21 cellular contexts compared by ENCODE assay signal in genomic region chr2:166665991-166666940, GRCh38.
DNase-seq lines count a peak whose midpoint lies in the region; ATAC-seq, FAIRE-seq and TF ChIP-seq lines count a peak whose summit lies in the region.
"Had no signal": no experiment of that assay in that cellular context is flagged by ENCODE, and none has a peak within 500 bp of the region (broad histone marks: within the 10 kb centered on the region; RNA-seq: fewer than 3 reads in every experiment).

No MANE protein-coding gene starts in this region.

- H3K4me1 ChIP-seq in PC-3 (ENCODE audit: insufficient read depth, low read length) (peaks cover 5% of the 10 kb centered on the region), fibroblast of lung (ENCODE audit: control insufficient read depth, extremely low read depth, insufficient read depth, low read length) (no peaks in the 10 kb centered on the region), right atrium auricular region (peaks cover 0 to 3% of the 10 kb centered on the region in 2 donors)
- no peaks in the 10 kb centered on the region for H3K4me1 ChIP-seq in naive thymus-derived CD4-positive, alpha-beta T cell (ENCODE audit: control insufficient read depth in 2 of 2, insufficient read depth in 2 of 2, low read length in 2 of 2)

- TF ChIP-seq CTCF in PC-3 (conservative IDR thresholded peaks at IDR 0.05; ENCODE audit: low read depth, low read length) (no peak), fibroblast of lung (conservative IDR thresholded peaks at IDR 0.05 in 1 of 2, IDR thresholded peaks at IDR 0.05 in 1 of 2; ENCODE audit: low read depth in 1 of 2, low read length in 2 of 2) (no peak), retinal pigment epithelial cell (conservative IDR thresholded peaks at IDR 0.05; ENCODE audit: low read depth, low read length) (no peak), right atrium auricular region (IDR thresholded peaks at IDR 0.05) (no peak)

- no peaks in the 10 kb centered on the region for H3K36me3 Mint-ChIP-seq in naive thymus-derived CD4-positive, alpha-beta T cell
- H3K36me3 Mint-ChIP-seq: activated naive CD8-positive, alpha-beta T cell; type B pancreatic cell had no signal

- H3K27me3 Mint-ChIP-seq in naive thymus-derived CD4-positive, alpha-beta T cell = peaks cover 0 to 8% (median 0%) of the 10 kb centered on the region in 5 donors
- H3K27me3 Mint-ChIP-seq: stimulated activated naive CD8-positive, alpha-beta T cell treated with anti-CD3 and anti-CD28 coated beads, Interleukin-15, Interleukin-2, amounts not matched to agents 100 ng/mL and 50 ng/mL, for 24 hours; type B pancreatic cell had no signal

- ATAC-seq in PC-3 = peak; percentile 10; the same call in 1 of the 2 replicates
- ATAC-seq in naive thymus-derived CD4-positive, alpha-beta T cell = no peak
- no peak for ATAC-seq in stimulated activated naive CD8-positive, alpha-beta T cell treated with anti-CD3 and anti-CD28 coated beads, Interleukin-15, Interleukin-2, amounts not matched to agents 100 U/mL and 50 U/mL, for 24 hours
- ATAC-seq: activated T-cell treated with anti-CD3 and anti-CD28 coated beads, Interleukin-2, amount 50 U/mL, for 72 hours; sciatic nerve had no signal

- H3K9ac ChIP-seq in PC-3 (ENCODE audit: low read length) (no peak overlapping the region), fibroblast of lung (ENCODE audit: insufficient read depth, low read length) (no peak overlapping the region)

- no peak overlapping the region for H2AFZ ChIP-seq in PC-3 (ENCODE audit: low read length)
- H2AFZ ChIP-seq in fibroblast of lung (ENCODE audit: low read length) = no peak overlapping the region

- H4K20me1 ChIP-seq in PC-3 (ENCODE audit: low read length) = no peaks in the 10 kb centered on the region
- no peaks in the 10 kb centered on the region for H4K20me1 ChIP-seq in fibroblast of lung (ENCODE audit: control insufficient read depth, extremely low read depth, insufficient read depth, low read length)

- DNase-seq in H54 (ENCODE audit: insufficient read length, low spot score) (no peak), PC-3 (peak; percentile 44), fibroblast of lung (ENCODE audit: low read depth in 2 of 2) (peak; percentile 85 to 94), retinal pigment epithelial cell (ENCODE audit: low read depth) (peak; percentile 98), AG08395 (ENCODE audit: low spot score) (no peak), right atrium auricular region (ENCODE audit: low spot score) (no peak)
- DNase-seq in naive thymus-derived CD4-positive, alpha-beta T cell = no peak
- no peak for DNase-seq in stimulated activated naive CD8-positive, alpha-beta T cell treated with anti-CD3 and anti-CD28 coated beads, Interleukin-15, Interleukin-2, amounts not matched to agents 100 U/mL and 50 U/mL, for 24 hours
- DNase-seq: activated CD4-positive, CD25-positive, alpha-beta regulatory T cell treated with anti-CD3 and anti-CD28 coated beads, Interleukin-2, amount 50 U/mL, for 72 hours; activated CD8-positive, alpha-beta memory T cell treated with anti-CD3 and anti-CD28 coated beads for 24 hours; activated T-cell treated with anti-CD3 and anti-CD28 coated beads, Interleukin-2, amount 50 U/mL, for 72 hours; BE2C; central memory CD4-positive, alpha-beta T cell; GOT3; MM.1S; NCI-H1694 had no signal

- H3K9me3 ChIP-seq in PC-3 (ENCODE audit: low read length) = no peaks in the 10 kb centered on the region
- no peaks in the 10 kb centered on the region for H3K9me3 ChIP-seq in fibroblast of lung (ENCODE audit: control insufficient read depth, insufficient read depth, low read depth, low read length)
- no peaks in the 10 kb centered on the region for H3K9me3 ChIP-seq in naive thymus-derived CD4-positive, alpha-beta T cell (ENCODE audit: control insufficient read depth in 2 of 3, low read length in 3 of 3)
- no peaks in the 10 kb centered on the region for H3K9me3 ChIP-seq in right atrium auricular region
- H3K9me3 ChIP-seq: BE2C had no signal

- H3K27ac Mint-ChIP-seq in naive thymus-derived CD4-positive, alpha-beta T cell = no peak overlapping the region
- H3K27ac Mint-ChIP-seq: activated naive CD8-positive, alpha-beta T cell; activated T-cell treated with anti-CD3 and anti-CD28 coated beads, Interleukin-2, amount 50 U/mL, for 72 hours; stimulated activated naive CD8-positive, alpha-beta T cell treated with anti-CD3 and anti-CD28 coated beads, Interleukin-15, Interleukin-2, amounts not matched to agents 100 ng/mL and 50 ng/mL, for 24 hours; type B pancreatic cell had no signal

- no peaks in the 10 kb centered on the region for H3K9me2 ChIP-seq in PC-3 (replicated peaks; ENCODE audit: low read length)

- H3K4me3 ChIP-seq in PC-3 (ENCODE audit: low read length) = no peak overlapping the region
- H3K4me3 ChIP-seq in fibroblast of lung (replicated peaks in 1 of 4; ENCODE audit: control extremely low read depth in 1 of 4, insufficient read depth in 1 of 4, low read depth in 3 of 4, low read length in 4 of 4) = no peak overlapping the region
- H3K4me3 ChIP-seq in retinal pigment epithelial cell (ENCODE audit: low read length) = no peak overlapping the region
- H3K4me3 ChIP-seq in naive thymus-derived CD4-positive, alpha-beta T cell (ENCODE audit: low read length) = no peak overlapping the region
- no peak overlapping the region for H3K4me3 ChIP-seq in right atrium auricular region

- H3K4me1 Mint-ChIP-seq in naive thymus-derived CD4-positive, alpha-beta T cell = no peaks in the 10 kb centered on the region

- H3K27ac ChIP-seq in PC-3 (ENCODE audit: low read length) (no peak overlapping the region), fibroblast of lung (ENCODE audit: insufficient read depth, low read length) (no peak overlapping the region), right atrium auricular region (no peak overlapping the region)
- H3K27ac ChIP-seq in naive thymus-derived CD4-positive, alpha-beta T cell (ENCODE audit: low read depth, low read length) = no peak overlapping the region

- TF ChIP-seq POLR2A in H54 (IDR thresholded peaks at IDR 0.05; ENCODE audit: low read depth, low read length) = no peak

- H3K27me3 ChIP-seq in PC-3 (ENCODE audit: low read length) (no peaks in the 10 kb centered on the region), fibroblast of lung (ENCODE audit: control insufficient read depth, insufficient read depth, low read length) (no peaks in the 10 kb centered on the region), right atrium auricular region (no peaks in the 10 kb centered on the region)
- H3K27me3 ChIP-seq in naive thymus-derived CD4-positive, alpha-beta T cell (ENCODE audit: control insufficient read depth in 2 of 2, insufficient read depth in 2 of 2, low read length in 2 of 2) = no peaks in the 10 kb centered on the region
- H3K27me3 ChIP-seq: BE2C had no signal

- CTCF ChIA-PET in PC-3 (lab: Charles Lee) = no interaction called here
- CTCF ChIA-PET in naive thymus-derived CD4-positive, alpha-beta T cell (lab: Charles Lee) = no interaction called here

- H3K36me3 ChIP-seq in PC-3 (ENCODE audit: low read depth, low read length) (no peaks in the 10 kb centered on the region), fibroblast of lung (ENCODE audit: control insufficient read depth, insufficient read depth, low read length) (no peaks in the 10 kb centered on the region), right atrium auricular region (no peaks in the 10 kb centered on the region)
- H3K36me3 ChIP-seq in naive thymus-derived CD4-positive, alpha-beta T cell (ENCODE audit: control insufficient read depth in 2 of 3, insufficient read depth in 3 of 3, low read length in 3 of 3) = no peaks in the 10 kb centered on the region
- H3K36me3 ChIP-seq: BE2C had no signal

- intact Hi-C loops in PC-3 (cut with micrococcal nuclease) = no loop called here
- intact Hi-C loops in naive thymus-derived CD4-positive, alpha-beta T cell (cut with micrococcal nuclease) = no loop called here

- H3K79me2 ChIP-seq in PC-3 (ENCODE audit: low read length) = no peaks in the 10 kb centered on the region
- H3K79me2 ChIP-seq in fibroblast of lung (ENCODE audit: control insufficient read depth, insufficient read depth, low read length) = no peaks in the 10 kb centered on the region

- peaks cover 0 to 2% (median 0%) of the 10 kb centered on the region in 11 donors for H3K9me3 Mint-ChIP-seq in naive thymus-derived CD4-positive, alpha-beta T cell
- H3K9me3 Mint-ChIP-seq: activated T-cell treated with anti-CD3 and anti-CD28 coated beads, Interleukin-2, amount 50 U/mL, for 72 hours; type B pancreatic cell had no signal

- H3K4me3 Mint-ChIP-seq in naive thymus-derived CD4-positive, alpha-beta T cell = no peak overlapping the region
- H3K4me3 Mint-ChIP-seq: activated naive CD8-positive, alpha-beta T cell; activated T-cell treated with anti-CD3 and anti-CD28 coated beads, Interleukin-2, amount 50 U/mL, for 72 hours; stimulated activated naive CD8-positive, alpha-beta T cell treated with anti-CD3 and anti-CD28 coated beads, Interleukin-15, Interleukin-2, amounts not matched to agents 100 ng/mL and 50 ng/mL, for 24 hours; type B pancreatic cell had no signal

- H3K4me2 ChIP-seq in PC-3 (ENCODE audit: low read length) (no peak overlapping the region), fibroblast of lung (ENCODE audit: extremely low read depth, insufficient read depth, low read length) (no peak overlapping the region)

- POLR2A ChIA-PET in PC-3 (lab: Charles Lee; ENCODE audit: unreplicated experiment) = no interaction called here
- POLR2A ChIA-PET in naive thymus-derived CD4-positive, alpha-beta T cell (lab: Charles Lee) = no interaction called here

- no TSS peak for BruUV-seq in PC-3 (replicated peaks; lab: Mats Ljungman, UMichigan)

- no peaks in the 10 kb centered on the region for H3F3A ChIP-seq in PC-3 (ENCODE audit: low read length, unreplicated experiment)

- FAIRE-seq in H54 (lab: Jason Lieb, UNC) = peak; percentile 81
- FAIRE-seq: GM19239 had no signal

Comparison
In these comparisons a context has a peak if more than half of its experiments do, and no peak if none do; other contexts are left out.
1. DNase-seq: peak in PC-3 (single experiment), fibroblast of lung (2 of 2) and retinal pigment epithelial cell (single experiment); none in H54 (single experiment), naive thymus-derived CD4-positive, alpha-beta T cell (0 of 9), AG08395 (single experiment), stimulated activated naive CD8-positive, alpha-beta T cell treated with anti-CD3 and anti-CD28 coated beads, Interleukin-15, Interleukin-2, amounts not matched to agents 100 U/mL and 50 U/mL, for 24 hours (single experiment) and right atrium auricular region (single experiment).